ENCODE assay signal across 8 cellular contexts in the genomic region with DNA sequence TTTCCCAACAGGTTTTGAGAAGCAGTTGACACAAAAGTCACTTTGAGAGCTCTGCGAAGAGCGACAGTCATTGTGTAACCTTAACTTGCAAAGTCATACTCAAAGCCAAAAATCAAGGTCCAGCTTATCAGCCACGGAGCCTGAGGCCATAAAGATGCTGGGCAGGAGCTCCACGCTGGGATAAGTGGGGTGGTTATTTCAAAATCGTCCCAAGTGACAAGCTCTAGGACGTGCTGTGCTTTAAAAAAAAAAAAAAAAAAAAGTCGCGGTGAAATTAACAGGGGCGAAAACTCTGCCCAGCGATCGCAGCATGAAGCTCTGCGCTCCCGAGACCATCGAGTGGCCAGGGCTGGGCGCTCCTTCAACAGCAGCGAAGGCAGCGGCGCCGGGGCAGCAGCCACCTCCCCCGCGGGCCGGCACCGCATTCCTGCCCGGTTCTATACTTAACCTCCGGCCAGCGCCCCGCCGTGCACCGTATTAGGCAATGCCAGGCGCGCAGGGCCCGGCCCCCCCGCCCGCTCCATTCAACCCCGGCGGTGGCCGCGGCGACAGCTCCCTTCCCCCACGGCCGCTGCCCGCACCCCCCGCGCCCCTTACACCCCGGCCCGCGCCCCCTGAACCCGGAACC. TPM values are rescaled to one million over a fixed set of nuclear protein-coding genes. Genes with fewer than 3 reads are reported as not detected.
DNase-seq lines count a peak whose midpoint lies in the region; ATAC-seq, FAIRE-seq and TF ChIP-seq lines count a peak whose summit lies in the region.

No MANE protein-coding gene starts in this region.

- intact Hi-C loops in HepG2 (cut with micrococcal nuclease; ENCODE audit: unreplicated experiment), result loop anchor here (2.0 kb wide), 2 partner anchors 26 to 56 kb away; no protein-coding TSS in a partner anchor

- TF ChIP-seq EP300 in HepG2 (IDR thresholded peaks at IDR 0.05; ENCODE audit: low read depth in 2 of 2, low read length in 2 of 2) (peak in 1 of 2 experiments; percentile 38; a peak in 1 of 4 replicates), HepG2 (CRISPR knock-in tag; IDR thresholded peaks at IDR 0.05; ENCODE audit: borderline replicate concordance) (no peak)

- peak overlapping the region; percentile 97 for H3K27ac ChIP-seq in HepG2 (ENCODE audit: extremely low read length, insufficient read depth, low read length)

- TF ChIP-seq RAD21 in HepG2 (CRISPR knock-in tag; IDR thresholded peaks at IDR 0.05), result no peak

- POLR2A ChIA-PET in HepG2 (lab: Yijun Ruan, JAX), result interaction anchor here (1.1 to 3.8 kb wide), 6 partner anchors 10 to 117 kb away, joined by 3 to 71 read pairs (median 10); partner anchors contain the start of gene STAM

- CTCF ChIA-PET in HepG2 (lab: Yijun Ruan, JAX; ENCODE audit: low intra/inter-chr PET ratio, low total read pairs), result no interaction called here

- 0 out of 5 replicates have a peak, but pooled peaks cover 0 to 3% of the 10 kb centered on the region in 2 experiments for H3K36me3 ChIP-seq in HepG2 (replicated peaks in 1 of 2; ENCODE audit: control insufficient read depth in 1 of 2, insufficient read depth in 2 of 2, low read length in 2 of 2)

- H3K79me2 ChIP-seq in HepG2 (ENCODE audit: insufficient read depth, low read length), result no peaks in the 10 kb centered on the region

- TF ChIP-seq CTCF in HepG2 (CRISPR knock-in tag; IDR thresholded peaks at IDR 0.05), result peak; percentile 25; the same call in 1 of the 2 replicates

- no TSS peak for BruUV-seq in HepG2 (replicated peaks; lab: Mats Ljungman, UMichigan)

- H3K9me3 ChIP-seq in HepG2 (ENCODE audit: low read length), result no peaks in the 10 kb centered on the region

- H3K4me2 ChIP-seq in HepG2 (ENCODE audit: low read depth, low read length), result peak overlapping the region; percentile 100

- 2% methylated on average over 17 of the region's 48 CpGs for WGBS in HepG2 (ENCODE audit: low lambda C conversion rate)

- ATAC-seq in GM21786 (IDR thresholded peaks at IDR 0.05; ENCODE audit: unreplicated experiment), result peak; percentile 47
- peak; percentile 85 for ATAC-seq in HepG2

- peak; percentile 90 for DNase-seq in GM03348 (ENCODE audit: low spot score)
- no peak for DNase-seq in Jurkat, Clone E6-1 (ENCODE audit: low read depth, low spot score)
- DNase-seq in activated CD4-positive, alpha-beta T cell treated with anti-CD3 and anti-CD28 coated beads for 1 hour, result peak; percentile 9
- DNase-seq in dermis blood vessel endothelial cell, result peak; percentile 72
- DNase-seq in HepG2 (ENCODE audit: low spot score), result peak; percentile 64
- peak in 2 of 3 experiments; percentile 1 to 19 for DNase-seq in stimulated activated CD4-positive, alpha-beta T cell treated with anti-CD3 and anti-CD28 coated beads, TNF-alpha, amount 100 ng/mL, for 4 hours (ENCODE audit: low read depth in 3 of 3)
- DNase-seq in NK-92 (lab: John Stamatoyannopoulos, UW; ENCODE audit: unreplicated experiment), result no peak

- H3K9ac ChIP-seq in HepG2 (ENCODE audit: insufficient read depth, low read depth, low read length), result peak overlapping the region; percentile 91

- TF ChIP-seq POLR2A in HepG2 (IDR thresholded peaks at IDR 0.05; ENCODE audit: insufficient read depth in 1 of 2, low read depth in 2 of 2, low read length in 2 of 2), result peak in 1 of 2 experiments; percentile 67; a peak in 1 of 4 replicates

- no peaks in the 10 kb centered on the region for H4K20me1 ChIP-seq in HepG2 (ENCODE audit: insufficient read depth, low read length)

- in situ Hi-C loops in HepG2 (cut with HindIII; ENCODE audit: extremely low pct_ligation_motif_present, low pct_unique_long_range_greater_than_20kb), result loop anchor here (25.0 kb wide), 1 partner anchor 496 kb away; no protein-coding TSS in a partner anchor

- peak overlapping the region; percentile 68 for H3K4me3 ChIP-seq in Jurkat, Clone E6-1 (ENCODE audit: low read length)
- H3K4me3 ChIP-seq in HepG2 (replicated peaks in 1 of 3; ENCODE audit: insufficient read depth in 1 of 3, low read depth in 2 of 3, low read length in 3 of 3), result peak overlapping the region; percentile 69 to 84 (median 79)

- peak overlapping the region; percentile 54 for H2AFZ ChIP-seq in HepG2 (ENCODE audit: low read length)

- peaks cover 0 to 3% of the 10 kb centered on the region in 2 experiments; a peak in 1 of 5 replicates for H3K27me3 ChIP-seq in HepG2 (ENCODE audit: control insufficient read depth in 1 of 2, insufficient read depth in 2 of 2, low read length in 2 of 2)

- peak; percentile 30 for FAIRE-seq in HepG2 (lab: Jason Lieb, UNC)

- peaks cover 11% of the 10 kb centered on the region; the same call in 1 of the 2 replicates for H3K4me1 ChIP-seq in HepG2 (ENCODE audit: insufficient read depth, low read length)

TF ChIP-seq in HepG2, 621 proteins besides CTCF, POLR2A, EP300 and RAD21 (continues in another document):
- 0 out of 2 replicates have a peak, but pooled peaks have one; percentile 2 for TF ChIP-seq ZNF776 (CRISPR knock-in tag; IDR thresholded peaks at IDR 0.05)
- TF ChIP-seq SRF (IDR thresholded peaks at IDR 0.05; ENCODE audit: low read depth, low read length), result peak; percentile 86; the same call in 1 of the 2 replicates
- no peak for TF ChIP-seq HNF4G (IDR thresholded peaks at IDR 0.05; ENCODE audit: borderline replicate concordance, low read depth, low read length)
- TF ChIP-seq HNF4G (CRISPR knock-in tag; IDR thresholded peaks at IDR 0.05; ENCODE audit: borderline replicate concordance, low read depth), result no peak
- TF ChIP-seq, protein P1, sequence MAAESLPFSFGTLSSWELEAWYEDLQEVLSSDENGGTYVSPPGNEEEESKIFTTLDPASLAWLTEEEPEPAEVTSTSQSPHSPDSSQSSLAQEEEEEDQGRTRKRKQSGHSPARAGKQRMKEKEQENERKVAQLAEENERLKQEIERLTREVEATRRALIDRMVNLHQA (CRISPR knock-in tag; IDR thresholded peaks at IDR 0.05), result no peak
- TF ChIP-seq ZNF335 (CRISPR knock-in tag; IDR thresholded peaks at IDR 0.05), result peak; percentile 56; the same call in 1 of the 2 replicates
- TF ChIP-seq FOSL1 (CRISPR knock-in tag; IDR thresholded peaks at IDR 0.05; ENCODE audit: borderline replicate concordance), result no peak

RNA-seq across cellular contexts. Expression of gene HACD1, which starts 0.7 kb away (rescaled TPM):
- polyA plus RNA-seq in Jurkat, Clone E6-1 (2012; ENCODE audit: insufficient read depth, insufficient read length), result 62.4 TPM
- total RNA-seq in dermis blood vessel endothelial cell (15.5 and 27.9 TPM in 2 replicates), HepG2 (2016; rRNA removed; fragmentation: Illumina TruSeq; extraction: Trizol) (31.7 and 47.6 TPM in 2 replicates)
- total RNA-seq in HepG2 (2016; cell fraction: cytosol; rRNA removed; fragmentation: Illumina TruSeq; extraction: Trizol; ENCODE audit: low read depth), result 24.9 and 27.9 TPM in 2 replicates
- total RNA-seq in HepG2 (2016; cell fraction: insoluble cytoplasmic fraction; rRNA removed; fragmentation: Illumina TruSeq; extraction: Trizol), result 34.4 and 46.4 TPM in 2 replicates
- total RNA-seq in HepG2 (2016; cell fraction: membrane; rRNA removed; fragmentation: Illumina TruSeq; extraction: Trizol), result 36.8 and 37.9 TPM in 2 replicates
- total RNA-seq in HepG2 (2016; cell fraction: nucleus; rRNA removed; fragmentation: Illumina TruSeq; extraction: Trizol), result 41.2 and 41.6 TPM in 2 replicates
- polyA plus RNA-seq in HepG2 (2011; rRNA removed), result 34.2 and 43.4 TPM in 2 replicates
- 12.3 and 17.0 TPM in 2 replicates for polyA plus RNA-seq in HepG2 (2011; cell fraction: cytosol; rRNA removed)
- 16.5 and 23.0 TPM in 2 replicates for polyA plus RNA-seq in HepG2 (2011; cell fraction: nucleus; rRNA removed)
- 24.3 and 26.8 TPM in 2 replicates for polyA plus RNA-seq in HepG2 (2012)
- polyA plus RNA-seq in HepG2 (2016; cell fraction: cytosol; fragmentation: Illumina TruSeq; extraction: Trizol; ENCODE audit: low read depth), result 37.7 and 37.9 TPM in 2 replicates
- polyA plus RNA-seq in HepG2 (2016; cell fraction: insoluble cytoplasmic fraction; fragmentation: Illumina TruSeq; extraction: Trizol; ENCODE audit: low read depth), result 30.1 and 31.0 TPM in 2 replicates
- polyA plus RNA-seq in HepG2 (2016; cell fraction: membrane; fragmentation: Illumina TruSeq; extraction: Trizol; ENCODE audit: low read depth), result 31.9 and 36.7 TPM in 2 replicates
- polyA plus RNA-seq in HepG2 (2016; cell fraction: nucleus; fragmentation: Illumina TruSeq; extraction: Trizol; ENCODE audit: insufficient read depth, low read depth), result 55.5 and 64.1 TPM in 2 replicates
- 22.0 and 22.8 TPM in 2 replicates for polyA minus RNA-seq in HepG2 (2011; rRNA and poly(A)+ RNA removed; ENCODE audit: low replicate concordance)
- polyA minus RNA-seq in HepG2 (2011; cell fraction: cytosol; rRNA and poly(A)+ RNA removed), result 12.8 and 18.0 TPM in 2 replicates
- polyA minus RNA-seq in HepG2 (2011; cell fraction: nucleus; rRNA and poly(A)+ RNA removed), result 23.7 and 24.9 TPM in 2 replicates

RNA-seq across cellular contexts. Expression of gene STAM, which starts 27.4 kb away (rescaled TPM):
- polyA plus RNA-seq in Jurkat, Clone E6-1 (2012; ENCODE audit: insufficient read depth, insufficient read length), result 27.7 TPM
- total RNA-seq in dermis blood vessel endothelial cell (12.9 and 22.4 TPM in 2 replicates), HepG2 (2016; rRNA removed; fragmentation: Illumina TruSeq; extraction: Trizol) (25.1 and 31.7 TPM in 2 replicates)
- 5.4 TPM in 2 replicates for total RNA-seq in HepG2 (2016; cell fraction: cytosol; rRNA removed; fragmentation: Illumina TruSeq; extraction: Trizol; ENCODE audit: low read depth)
- 26.6 and 29.6 TPM in 2 replicates for total RNA-seq in HepG2 (2016; cell fraction: insoluble cytoplasmic fraction; rRNA removed; fragmentation: Illumina TruSeq; extraction: Trizol)
- 11.2 and 11.3 TPM in 2 replicates for total RNA-seq in HepG2 (2016; cell fraction: membrane; rRNA removed; fragmentation: Illumina TruSeq; extraction: Trizol)
- 37.3 and 38.6 TPM in 2 replicates for total RNA-seq in HepG2 (2016; cell fraction: nucleus; rRNA removed; fragmentation: Illumina TruSeq; extraction: Trizol)
- 17.7 and 19.5 TPM in 2 replicates for polyA plus RNA-seq in HepG2 (2011; rRNA removed)
- polyA plus RNA-seq in HepG2 (2011; cell fraction: cytosol; rRNA removed), result 15.3 and 21.5 TPM in 2 replicates
- 10.6 and 11.9 TPM in 2 replicates for polyA plus RNA-seq in HepG2 (2011; cell fraction: nucleus; rRNA removed)
- 15.8 and 19.6 TPM in 2 replicates for polyA plus RNA-seq in HepG2 (2012)
- 1.7 and 2.0 TPM in 2 replicates for polyA plus RNA-seq in HepG2 (2016; cell fraction: cytosol; fragmentation: Illumina TruSeq; extraction: Trizol; ENCODE audit: low read depth)
- 34.4 and 39.5 TPM in 2 replicates for polyA plus RNA-seq in HepG2 (2016; cell fraction: insoluble cytoplasmic fraction; fragmentation: Illumina TruSeq; extraction: Trizol; ENCODE audit: low read depth)
- 5.8 and 6.3 TPM in 2 replicates for polyA plus RNA-seq in HepG2 (2016; cell fraction: membrane; fragmentation: Illumina TruSeq; extraction: Trizol; ENCODE audit: low read depth)
- polyA plus RNA-seq in HepG2 (2016; cell fraction: nucleus; fragmentation: Illumina TruSeq; extraction: Trizol; ENCODE audit: insufficient read depth, low read depth), result 24.4 and 25.4 TPM in 2 replicates
- polyA minus RNA-seq in HepG2 (2011; rRNA and poly(A)+ RNA removed; ENCODE audit: low replicate concordance), result 22.5 and 30.1 TPM in 2 replicates
- polyA minus RNA-seq in HepG2 (2011; cell fraction: cytosol; rRNA and poly(A)+ RNA removed), result 20.3 and 26.5 TPM in 2 replicates
- polyA minus RNA-seq in HepG2 (2011; cell fraction: nucleus; rRNA and poly(A)+ RNA removed), result 95.6 and 102 TPM in 2 replicates

Comparison
In these comparisons a context has a peak if more than half of its experiments do, and no peak if none do; other contexts are left out.
1. DNase-seq: peak in GM03348 (single experiment), activated CD4-positive, alpha-beta T cell treated with anti-CD3 and anti-CD28 coated beads for 1 hour (single experiment), dermis blood vessel endothelial cell (single experiment), HepG2 (single experiment) and stimulated activated CD4-positive, alpha-beta T cell treated with anti-CD3 and anti-CD28 coated beads, TNF-alpha, amount 100 ng/mL, for 4 hours (2 of 3); none in Jurkat, Clone E6-1 (single experiment) and NK-92 (single experiment).